Comparison of ENCODE assay signal across 8 cellular contexts in genomic region chr14:30419037-30419436, GRCh38.
"Had no signal": no experiment of that assay in that cellular context is flagged by ENCODE, and none has a peak within 500 bp of the region (broad histone marks: within the 10 kb centered on the region; RNA-seq: fewer than 3 reads in every experiment).

No MANE protein-coding gene starts in this region.

- H3K4me3 ChIP-seq: GM23248, HAP-1 had no signal

- H3K9me3 ChIP-seq: HAP-1 had no signal

- H3K4me2 ChIP-seq: KMS-11 had no signal

- ATAC-seq: HCT116 had no signal

- DNase-seq: GM23248, GOT3, H7, HFFc6, KBM-7 had no signal

- H3K27ac ChIP-seq: GM23248, KMS-11 had no signal

- H3K36me3 ChIP-seq: HAP-1 had no signal

- H3K4me1 ChIP-seq: HAP-1 had no signal

- H2AFZ ChIP-seq: GM23248 had no signal

- H3K9ac ChIP-seq: GM23248, KMS-11 had no signal
